Comparison of ENCODE assay signal across 19 cellular contexts in the genomic region with DNA sequence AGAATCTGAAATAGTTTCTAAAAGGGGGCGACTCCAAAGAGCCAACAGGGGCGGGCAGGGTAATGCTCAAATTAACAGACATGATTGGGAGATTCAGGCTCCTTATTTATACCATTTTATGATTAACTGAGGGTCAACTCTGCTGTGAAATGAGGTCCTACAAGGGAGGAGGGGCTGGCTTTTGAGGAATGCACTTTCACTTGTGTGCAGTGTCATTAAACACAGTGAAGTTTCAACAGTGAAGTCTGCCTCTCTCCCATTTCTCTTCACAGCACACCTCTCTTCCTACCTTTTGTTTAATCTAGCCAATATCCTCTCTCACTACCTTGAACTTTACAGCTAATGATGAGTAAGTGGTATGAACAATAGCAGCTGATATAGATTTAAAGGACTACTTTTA.
DNase-seq lines count a peak whose midpoint lies in the region; ATAC-seq, FAIRE-seq and TF ChIP-seq lines count a peak whose summit lies in the region.
"Had no signal": no experiment of that assay in that cellular context is flagged by ENCODE, and none has a peak within 500 bp of the region (broad histone marks: within the 10 kb centered on the region; RNA-seq: fewer than 3 reads in every experiment).

No MANE protein-coding gene starts in this region.

- H3K27me3 Mint-ChIP-seq in activated naive CD8-positive, alpha-beta T cell treated with anti-CD3 and anti-CD28 coated beads, Interleukin-2, amount 50 U/mL, for 24 hours: no peaks in the 10 kb centered on the region
- H3K27me3 Mint-ChIP-seq in T-cell: peaks cover 0 to 6% of the 10 kb centered on the region in 2 donors

- H3K4me2 ChIP-seq in GM23248 (ENCODE audit: unreplicated experiment): no peak overlapping the region
- no peak overlapping the region for H3K4me2 ChIP-seq in K562 (ENCODE audit: insufficient read depth, low read length)
- no peak overlapping the region for H3K4me2 ChIP-seq in keratinocyte (ENCODE audit: control insufficient read depth, extremely low read depth, insufficient read depth, low read depth, low read length)
- H3K4me2 ChIP-seq in parathyroid adenoma (ENCODE audit: low read length): no peak overlapping the region
- H3K4me2 ChIP-seq: PC-9 had no signal

- FAIRE-seq in K562 (lab: Jason Lieb, UNC) (no peak), keratinocyte (lab: Jason Lieb, UNC) (peak; percentile 43)

- no peaks in the 10 kb centered on the region for H3K4me1 Mint-ChIP-seq in activated naive CD8-positive, alpha-beta T cell treated with anti-CD3 and anti-CD28 coated beads, Interleukin-2, amount 50 U/mL, for 24 hours
- H3K4me1 Mint-ChIP-seq in T-cell: no peaks in the 10 kb centered on the region

- TF ChIP-seq EP300 in K562 (IDR thresholded peaks at IDR 0.05; ENCODE audit: low read length): no peak

- H3K27ac Mint-ChIP-seq in activated naive CD8-positive, alpha-beta T cell treated with anti-CD3 and anti-CD28 coated beads, Interleukin-2, amount 50 U/mL, for 24 hours: no peak overlapping the region
- no peak overlapping the region for H3K27ac Mint-ChIP-seq in T-cell
- H3K27ac Mint-ChIP-seq: HFFc6 had no signal

- no peak for TF ChIP-seq POLR2A in K562 (conservative IDR thresholded peaks at IDR 0.05)

- peaks cover 4% of the 10 kb centered on the region; the same call in 1 of the 2 replicates for H3F3A ChIP-seq in GM23248 (ENCODE audit: insufficient read depth)

- H3K9me1 ChIP-seq in K562 (ENCODE audit: control insufficient read depth, insufficient read depth, low read length) (no peaks in the 10 kb centered on the region), keratinocyte (ENCODE audit: control insufficient read depth, extremely low read depth, insufficient read depth, low read length) (no peaks in the 10 kb centered on the region)

- H3K4me1 ChIP-seq in GM23248 (ENCODE audit: insufficient read depth) (peaks cover 8% of the 10 kb centered on the region), K562 (replicated peaks in 1 of 2; ENCODE audit: control insufficient read depth in 2 of 2, insufficient read depth in 2 of 2, low read length in 2 of 2) (peaks cover 0 to 13% of the 10 kb centered on the region in 2 experiments; a peak in 3 of 5 replicates), keratinocyte (ENCODE audit: control insufficient read depth, extremely low read depth, insufficient read depth, low read length) (no peaks in the 10 kb centered on the region), parathyroid adenoma (peaks cover 30% of the 10 kb centered on the region)

- H2AFZ ChIP-seq in GM23248 (peak overlapping the region; percentile 22; the same call in 1 of the 2 replicates), K562 (ENCODE audit: low read depth, low read length) (peak overlapping the region; percentile 67), keratinocyte (ENCODE audit: control insufficient read depth, low read length) (peak overlapping the region; percentile 63), parathyroid adenoma (peak overlapping the region; percentile 49)
- H2AFZ ChIP-seq: PC-9 had no signal

- in situ Hi-C loops in GM23248 (cut with MboI): no loop called here
- in situ Hi-C loops in K562 (cut with MboI): no loop called here

- H3K4me3 Mint-ChIP-seq in activated naive CD8-positive, alpha-beta T cell treated with anti-CD3 and anti-CD28 coated beads, Interleukin-2, amount 50 U/mL, for 24 hours: no peak overlapping the region
- H3K4me3 Mint-ChIP-seq in T-cell: no peak overlapping the region
- H3K4me3 Mint-ChIP-seq: HFFc6 had no signal

- TF ChIP-seq RAD21 in K562 (CRISPR knock-in tag; conservative IDR thresholded peaks at IDR 0.05 in 1 of 2, IDR thresholded peaks at IDR 0.05 in 1 of 2): no peak

- intact Hi-C loops in K562 (cut with micrococcal nuclease): loop anchor here (5.0 kb wide), 1 partner anchor 66 kb away; no protein-coding TSS in a partner anchor

- DNase-seq in GM23248 (no peak), K562 (ENCODE audit: extremely low read depth in 1 of 4, low spot score in 3 of 4) (no peak), keratinocyte (ENCODE audit: low read depth, low spot score) (no peak), T-cell (no peak)
- DNase-seq in activated naive CD8-positive, alpha-beta T cell treated with anti-CD3 and anti-CD28 coated beads, Interleukin-2, amount 50 U/mL, for 24 hours: no peak
- DNase-seq: H7, HFFc6, NCI-H1092 treated with DMSO at 0.1 percent for 48 hours, NCI-H146, NCI-H2029 treated with DMSO at 0.1 percent for 48 hours, NCI-H2171, NCI-H526, PC-9 had no signal

- H3K36me3 Mint-ChIP-seq in activated naive CD8-positive, alpha-beta T cell treated with anti-CD3 and anti-CD28 coated beads, Interleukin-2, amount 50 U/mL, for 24 hours (ENCODE audit: low read depth): no peaks in the 10 kb centered on the region
- H3K36me3 Mint-ChIP-seq in T-cell: no peaks in the 10 kb centered on the region

- WGBS in GM23248 (ENCODE audit: low coverage in 1 of 2, low lambda C conversion rate in 2 of 2, missing lambda C conversion rate in 2 of 2), 2 experiments: 82 to 89% methylated on average over 2 of the region's 2 CpGs
- 34% methylated on average over 2 of the region's 2 CpGs for WGBS in K562 (ENCODE audit: insufficient coverage, low coverage, missing lambda C conversion rate)

- POLR2A ChIA-PET in K562 (lab: Yijun Ruan, JAX) (no interaction called here), T-cell (lab: Charles Lee) (interaction anchor here in 1 of 2 donors (0.6 kb wide), 2 partner anchors 20 to 876 kb away, joined by 4 to 6 read pairs; no protein-coding TSS in a partner anchor)

- CTCF ChIA-PET in K562 (lab: Yijun Ruan, JAX; ENCODE audit: low intra/inter-chr PET ratio): no interaction called here
- CTCF ChIA-PET in T-cell (lab: Charles Lee): no interaction called here

- no peak overlapping the region for H3K9ac ChIP-seq in GM23248
- H3K9ac ChIP-seq in K562 (ENCODE audit: insufficient read depth in 1 of 2, low read depth in 2 of 2, low read length in 2 of 2): no peak overlapping the region
- H3K9ac ChIP-seq in keratinocyte (ENCODE audit: control insufficient read depth, extremely low read depth, insufficient read depth, low read length): no peak overlapping the region
- H3K9ac ChIP-seq in parathyroid adenoma: no peak overlapping the region

- no TSS peak for BruUV-seq in K562 (replicated peaks; lab: Mats Ljungman, UMichigan)

- no peaks in the 10 kb centered on the region for H3K9me2 ChIP-seq in GM23248 (ENCODE audit: insufficient read depth)

- ATAC-seq in K562 (no peak), T-cell (replicated peaks in 1 of 4) (no peak), GM18868 (IDR thresholded peaks at IDR 0.05; ENCODE audit: unreplicated experiment) (no peak), HG02571 (IDR thresholded peaks at IDR 0.05; ENCODE audit: unreplicated experiment) (no peak)
- no peak for ATAC-seq in activated naive CD8-positive, alpha-beta T cell treated with anti-CD3 and anti-CD28 coated beads, Interleukin-2, amount 50 U/mL, for 24 hours

- H3K27me3 ChIP-seq in GM23248 (replicated peaks; ENCODE audit: insufficient read depth) (no peaks in the 10 kb centered on the region), K562 (ENCODE audit: control insufficient read depth in 2 of 2, insufficient read depth in 2 of 2, low read length in 2 of 2) (no peaks in the 10 kb centered on the region), keratinocyte (ENCODE audit: control insufficient read depth, extremely low read depth, insufficient read depth, low read length) (no peaks in the 10 kb centered on the region), parathyroid adenoma (ENCODE audit: control insufficient read depth, insufficient read depth, low read length) (no peaks in the 10 kb centered on the region)

- no peaks in the 10 kb centered on the region for H3K9me3 ChIP-seq in GM23248 (ENCODE audit: low read depth)
- H3K9me3 ChIP-seq in K562 (replicated peaks; ENCODE audit: control insufficient read depth, insufficient read depth, low read depth, low read length): no peaks in the 10 kb centered on the region
- H3K9me3 ChIP-seq in keratinocyte (ENCODE audit: control insufficient read depth, low read depth, low read length): no peaks in the 10 kb centered on the region
- H3K9me3 ChIP-seq in parathyroid adenoma (ENCODE audit: control insufficient read depth, low read length): no peaks in the 10 kb centered on the region

- no peaks in the 10 kb centered on the region for H3K79me2 ChIP-seq in GM23248 (ENCODE audit: insufficient read depth)
- H3K79me2 ChIP-seq in K562 (ENCODE audit: control insufficient read depth, insufficient read depth, low read length): no peaks in the 10 kb centered on the region
- H3K79me2 ChIP-seq in keratinocyte (ENCODE audit: control insufficient read depth, insufficient read depth, low read length): no peaks in the 10 kb centered on the region
- no peaks in the 10 kb centered on the region for H3K79me2 ChIP-seq in parathyroid adenoma

- H3K27ac ChIP-seq in GM23248 (no peak overlapping the region), K562 (ENCODE audit: extremely low read depth, low read depth, low read length) (no peak overlapping the region), keratinocyte (ENCODE audit: control insufficient read depth, insufficient read depth, low read length) (no peak overlapping the region), parathyroid adenoma (no peak overlapping the region)
- H3K27ac ChIP-seq: C4-2B, HL-60, PC-9, RWPE1 had no signal

- no peaks in the 10 kb centered on the region for H3K9me3 Mint-ChIP-seq in activated naive CD8-positive, alpha-beta T cell treated with anti-CD3 and anti-CD28 coated beads, Interleukin-2, amount 50 U/mL, for 24 hours
- H3K9me3 Mint-ChIP-seq in T-cell: no peaks in the 10 kb centered on the region
- H3K9me3 Mint-ChIP-seq: HFFc6 had no signal

- H3K36me3 ChIP-seq in GM23248 (ENCODE audit: low read depth) (no peaks in the 10 kb centered on the region), K562 (ENCODE audit: control insufficient read depth, insufficient read depth, low read length) (no peaks in the 10 kb centered on the region), keratinocyte (ENCODE audit: control insufficient read depth in 2 of 2, extremely low read depth in 1 of 2, insufficient read depth in 2 of 2, low read length in 2 of 2) (no peaks in the 10 kb centered on the region), parathyroid adenoma (ENCODE audit: control insufficient read depth, insufficient read depth, low read length) (no peaks in the 10 kb centered on the region)

- dilution Hi-C loops in keratinocyte (cut with MboI; ENCODE audit: extremely low pct_ligation_motif_present, low sequenced_read_pairs): no loop called here

- H4K20me1 ChIP-seq in GM23248 (ENCODE audit: insufficient read depth): no peaks in the 10 kb centered on the region
- H4K20me1 ChIP-seq in K562 (replicated peaks; ENCODE audit: control insufficient read depth, insufficient read depth, low read length): no peaks in the 10 kb centered on the region
- H4K20me1 ChIP-seq in keratinocyte (ENCODE audit: control insufficient read depth, extremely low read depth, insufficient read depth, low read length): no peaks in the 10 kb centered on the region

- TF ChIP-seq CTCF in K562 (IDR thresholded peaks at IDR 0.05 in 2 of 3, conservative IDR thresholded peaks at IDR 0.05 in 1 of 3; ENCODE audit: insufficient read depth in 2 of 3, low read depth in 1 of 3, low read length in 3 of 3): no peak
- TF ChIP-seq CTCF in keratinocyte (optimal IDR thresholded peaks at IDR 0.05 in 1 of 3, IDR thresholded peaks at IDR 0.05 in 1 of 3, conservative IDR thresholded peaks at IDR 0.05 in 1 of 3; ENCODE audit: extremely low read depth in 1 of 3, insufficient read depth in 2 of 3, low read length in 3 of 3): no peak
- TF ChIP-seq CTCF in parathyroid adenoma (IDR thresholded peaks at IDR 0.05): no peak

- H3K4me3 ChIP-seq in GM23248 (no peak overlapping the region), K562 (no peak overlapping the region), keratinocyte (ENCODE audit: control insufficient read depth in 2 of 3, extremely low read depth in 1 of 3, insufficient read depth in 2 of 3, low read depth in 1 of 3, low read length in 3 of 3) (no peak overlapping the region), parathyroid adenoma (ENCODE audit: low read depth, low read length) (no peak overlapping the region)
- H3K4me3 ChIP-seq: PC-9 had no signal
